10 cellular contexts compared by ENCODE assay signal in genomic region chr6:167796668-167797031, GRCh38. TPM values are rescaled to one million over a fixed set of nuclear protein-coding genes. Genes with fewer than 3 reads are reported as not detected.
DNase-seq lines count a peak whose midpoint lies in the region; TF ChIP-seq lines count a peak whose summit lies in the region.
"Had no signal": no experiment of that assay in that cellular context is flagged by ENCODE, and none has a peak within 500 bp of the region (broad histone marks: within the 10 kb centered on the region; RNA-seq: fewer than 3 reads in every experiment).

No MANE protein-coding gene starts in this region.

- intact Hi-C loops in activated CD4-positive, alpha-beta T cell treated with anti-CD3 and anti-CD28 coated beads, Interleukin-2, amount 10 ng/mL, durations not matched to agents 24 days and 14 days (cut with micrococcal nuclease) = no loop called here
- intact Hi-C loops in dendritic cell treated with granulocyte-macrophage colony-stimulating factor and Interleukin-4, amounts not matched to agents 40 ng/mL and 50 ng/mL, for 4 days (cut with micrococcal nuclease) = no loop called here

- H3K4me3 ChIP-seq in mesenchymal stem cell (ENCODE audit: insufficient read depth in 1 of 2, low read depth in 1 of 2, low read length in 2 of 2) (peak overlapping the region in 1 of 2 experiments; percentile 68), tibial nerve (peak overlapping the region; percentile 22 to 48 (median 23))

- H2BK120ac ChIP-seq in mesenchymal stem cell (ENCODE audit: low read depth, low read length) = no peak overlapping the region

- H3K4me3 Mint-ChIP-seq in activated CD4-positive, alpha-beta T cell treated with anti-CD3 and anti-CD28 coated beads, Interleukin-2, amount 10 ng/mL, durations not matched to agents 24 days and 14 days = peak overlapping the region; percentile 38
- H3K4me3 Mint-ChIP-seq in dendritic cell treated with granulocyte-macrophage colony-stimulating factor and Interleukin-4, amounts not matched to agents 40 ng/mL and 50 ng/mL, for 4 days = peak overlapping the region; percentile 28
- H3K4me3 Mint-ChIP-seq in nephron progenitor cell = no peak overlapping the region

- H2BK12ac ChIP-seq in mesenchymal stem cell (ENCODE audit: low read length in 2 of 2) = peak overlapping the region in 1 of 2 experiments; percentile 49

- no peak overlapping the region for H2BK5ac ChIP-seq in mesenchymal stem cell (ENCODE audit: low read depth, low read length, poor library complexity, severe bottlenecking)

- no peak overlapping the region for H4K91ac ChIP-seq in mesenchymal stem cell (ENCODE audit: low read length)

- H2BK15ac ChIP-seq in mesenchymal stem cell (ENCODE audit: low read depth, poor library complexity, severe bottlenecking) = no peak overlapping the region

- peak overlapping the region; percentile 82 for H4K8ac ChIP-seq in mesenchymal stem cell (ENCODE audit: low read length)

- H3K27me3 ChIP-seq in mesenchymal stem cell (ENCODE audit: control insufficient read depth in 1 of 2, insufficient read depth in 1 of 2, low read length in 2 of 2) (peaks cover 5 to 49% of the 10 kb centered on the region in 2 experiments), tibial nerve (peaks cover 0 to 25% of the 10 kb centered on the region in 2 donors)

- peak overlapping the region; percentile 38 for H3K9ac ChIP-seq in mesenchymal stem cell (ENCODE audit: low read length)

- DNase-seq in activated CD4-positive, alpha-beta T cell treated with anti-CD3 and anti-CD28 coated beads, Interleukin-2, amount 10 ng/mL, durations not matched to agents 24 days and 14 days = no peak
- DNase-seq in activated CD4-positive, alpha-beta T cell treated with anti-CD3 and anti-CD28 coated beads for 48 hours = no peak
- no peak for DNase-seq in mesenchymal stem cell
- no peak for DNase-seq in tibial nerve (ENCODE audit: low spot score in 2 of 2)
- no peak for DNase-seq in nephron progenitor cell
- no peak for DNase-seq in DMS114 treated with DMSO at 0.1 percent for 48 hours (lab: John Stamatoyannopoulos, UW; ENCODE audit: unreplicated experiment)
- DNase-seq in Ammon's horn (ENCODE audit: low spot score) = no peak
- DNase-seq: GF-D8; stimulated activated naive CD4-positive, alpha-beta T cell treated with Interleukin-2 at 50 U/mL for 16 hours had no signal

- H2AFZ ChIP-seq in mesenchymal stem cell (ENCODE audit: low read depth, low read length) = no peak overlapping the region

- no peaks in the 10 kb centered on the region for H3K36me3 Mint-ChIP-seq in activated CD4-positive, alpha-beta T cell treated with anti-CD3 and anti-CD28 coated beads, Interleukin-2, amount 10 ng/mL, durations not matched to agents 24 days and 14 days (ENCODE audit: low read depth)
- H3K36me3 Mint-ChIP-seq in dendritic cell treated with granulocyte-macrophage colony-stimulating factor and Interleukin-4, amounts not matched to agents 40 ng/mL and 50 ng/mL, for 4 days (ENCODE audit: low read depth) = no peaks in the 10 kb centered on the region
- no peaks in the 10 kb centered on the region for H3K36me3 Mint-ChIP-seq in nephron progenitor cell (ENCODE audit: low read depth)

- peak overlapping the region in 1 of 2 experiments; percentile 61 for H3K23ac ChIP-seq in mesenchymal stem cell (ENCODE audit: low read length in 2 of 2)

- H3K36me3 ChIP-seq in mesenchymal stem cell (ENCODE audit: control insufficient read depth in 1 of 2, insufficient read depth in 2 of 2, low read depth in 1 of 2, low read length in 2 of 2) (no peaks in the 10 kb centered on the region), tibial nerve (no peaks in the 10 kb centered on the region)

- H3K9me3 Mint-ChIP-seq in activated CD4-positive, alpha-beta T cell treated with anti-CD3 and anti-CD28 coated beads, Interleukin-2, amount 10 ng/mL, durations not matched to agents 24 days and 14 days = no peaks in the 10 kb centered on the region
- peaks cover 11% of the 10 kb centered on the region for H3K9me3 Mint-ChIP-seq in dendritic cell treated with granulocyte-macrophage colony-stimulating factor and Interleukin-4, amounts not matched to agents 40 ng/mL and 50 ng/mL, for 4 days
- no peaks in the 10 kb centered on the region for H3K9me3 Mint-ChIP-seq in nephron progenitor cell

- no peak overlapping the region for H3K27ac Mint-ChIP-seq in activated CD4-positive, alpha-beta T cell treated with anti-CD3 and anti-CD28 coated beads, Interleukin-2, amount 10 ng/mL, durations not matched to agents 24 days and 14 days
- H3K27ac Mint-ChIP-seq in dendritic cell treated with granulocyte-macrophage colony-stimulating factor and Interleukin-4, amounts not matched to agents 40 ng/mL and 50 ng/mL, for 4 days = no peak overlapping the region
- H3K27ac Mint-ChIP-seq in nephron progenitor cell = no peak overlapping the region

- no peak for TF ChIP-seq EP300 in tibial nerve (IDR thresholded peaks at IDR 0.05)

- no peaks in the 10 kb centered on the region for H3K4me1 ChIP-seq in mesenchymal stem cell (ENCODE audit: control insufficient read depth, insufficient read depth, low read depth, low read length)
- peaks cover 0 to 13% (median 2%) of the 10 kb centered on the region in 4 donors for H3K4me1 ChIP-seq in tibial nerve

- peaks cover 3% of the 10 kb centered on the region for H3K4me1 Mint-ChIP-seq in activated CD4-positive, alpha-beta T cell treated with anti-CD3 and anti-CD28 coated beads, Interleukin-2, amount 10 ng/mL, durations not matched to agents 24 days and 14 days
- peaks cover 6% of the 10 kb centered on the region for H3K4me1 Mint-ChIP-seq in dendritic cell treated with granulocyte-macrophage colony-stimulating factor and Interleukin-4, amounts not matched to agents 40 ng/mL and 50 ng/mL, for 4 days (ENCODE audit: low read depth)
- H3K4me1 Mint-ChIP-seq in nephron progenitor cell = peaks cover 42% of the 10 kb centered on the region

- no peak overlapping the region for H3K18ac ChIP-seq in mesenchymal stem cell (ENCODE audit: low read depth in 1 of 2, low read length in 2 of 2)

- no peaks in the 10 kb centered on the region for H3K79me1 ChIP-seq in mesenchymal stem cell (replicated peaks; ENCODE audit: low read length, poor library complexity, severe bottlenecking)

- no peak overlapping the region for H3K4ac ChIP-seq in mesenchymal stem cell (ENCODE audit: low read depth in 1 of 2, low read length in 2 of 2)

- 46% methylated on average over 18 of the region's 18 CpGs for WGBS in mesenchymal stem cell
- 19 to 20% methylated on average over 16 to 18 of the region's 18 CpGs for WGBS in tibial nerve, 2 donors

- H3K27ac ChIP-seq in mesenchymal stem cell (ENCODE audit: low read length, poor library complexity, severe bottlenecking) (no peak overlapping the region), tibial nerve (peak overlapping the region in 2 of 4 donors; percentile 5 to 30)

- no peak overlapping the region for H2AK5ac ChIP-seq in mesenchymal stem cell (ENCODE audit: low read length, severe bottlenecking)

- H3K27me3 Mint-ChIP-seq in activated CD4-positive, alpha-beta T cell treated with anti-CD3 and anti-CD28 coated beads, Interleukin-2, amount 10 ng/mL, durations not matched to agents 24 days and 14 days = peaks cover 62% of the 10 kb centered on the region
- H3K27me3 Mint-ChIP-seq in dendritic cell treated with granulocyte-macrophage colony-stimulating factor and Interleukin-4, amounts not matched to agents 40 ng/mL and 50 ng/mL, for 4 days = peaks cover 72% of the 10 kb centered on the region
- peaks cover 22% of the 10 kb centered on the region for H3K27me3 Mint-ChIP-seq in nephron progenitor cell (ENCODE audit: low read depth, poor library complexity)

- no peak for TF ChIP-seq CTCF in tibial nerve (IDR thresholded peaks at IDR 0.05)
- no peak for TF ChIP-seq CTCF in nephron progenitor cell (IDR thresholded peaks at IDR 0.05)

- H3K9me3 ChIP-seq in mesenchymal stem cell (ENCODE audit: control insufficient read depth, low read length) = no peaks in the 10 kb centered on the region
- no peaks in the 10 kb centered on the region for H3K9me3 ChIP-seq in tibial nerve

- peak overlapping the region in 1 of 2 experiments; percentile 79 for H3K14ac ChIP-seq in mesenchymal stem cell (ENCODE audit: low read length in 2 of 2)

- no peak for TF ChIP-seq POLR2A in tibial nerve (IDR thresholded peaks at IDR 0.05)

- no peak overlapping the region for H3K4me2 ChIP-seq in mesenchymal stem cell (ENCODE audit: low read length, poor library complexity, severe bottlenecking)

RNA-seq across cellular contexts. Expression of gene AFDN, which starts 30.1 kb away (rescaled TPM):
- 40.8 and 42.2 TPM in 2 replicates for total RNA-seq in activated CD4-positive, alpha-beta T cell treated with anti-CD3 and anti-CD28 coated beads, Interleukin-2, amount 10 ng/mL, durations not matched to agents 24 days and 14 days
- polyA plus RNA-seq in mesenchymal stem cell (2013, experiment 1 of 2) = 47.4 TPM
- 42.9 TPM for polyA plus RNA-seq in mesenchymal stem cell (2013, experiment 2 of 2)
- total RNA-seq in tibial nerve = 100 to 1,000 TPM; 134 to 179 (median 144) TPM
